In the genomic region with DNA sequence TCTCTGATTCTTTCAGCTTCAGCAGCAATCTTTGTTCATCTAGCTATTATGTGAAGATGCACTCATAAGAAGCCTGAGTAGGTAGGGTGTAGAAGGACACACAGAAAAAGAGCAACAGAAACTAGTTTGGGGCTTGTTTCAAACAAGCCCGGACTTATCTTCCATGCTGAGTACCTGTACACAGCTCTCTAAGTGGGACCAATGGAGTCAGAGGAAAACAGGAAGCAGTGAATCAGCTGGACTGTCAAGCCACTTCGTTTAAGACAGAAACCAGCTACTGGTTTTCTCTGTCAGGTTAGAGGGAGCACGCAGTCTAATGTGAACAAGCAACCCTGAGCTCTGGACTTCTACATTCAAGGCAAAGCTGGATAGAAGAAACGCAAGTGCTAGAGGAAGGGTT, we compare ENCODE assay signal across 8 cellular contexts. TPM values are rescaled to one million over a fixed set of nuclear protein-coding genes. Genes with fewer than 3 reads are reported as not detected.
DNase-seq lines count a peak whose midpoint lies in the region; ATAC-seq and TF ChIP-seq lines count a peak whose summit lies in the region.
"Had no signal": no experiment of that assay in that cellular context is flagged by ENCODE, and none has a peak within 500 bp of the region (broad histone marks: within the 10 kb centered on the region; RNA-seq: fewer than 3 reads in every experiment).

No MANE protein-coding gene starts in this region.

- peak; percentile 51 for ATAC-seq in GM18868 (IDR thresholded peaks at IDR 0.05; ENCODE audit: unreplicated experiment)
- peak; percentile 69 for ATAC-seq in HG02759 (IDR thresholded peaks at IDR 0.05; ENCODE audit: unreplicated experiment)
- ATAC-seq in activated T-helper 17 cell treated with anti-CD3 and anti-CD28 coated beads, Interleukin-2, amount 50 U/mL, for 72 hours (replicated peaks) = peak; percentile 60
- no peak for ATAC-seq in GM21529 (IDR thresholded peaks at IDR 0.05; ENCODE audit: unreplicated experiment)
- ATAC-seq: left ventricle myocardium superior had no signal

- H3K4me1 ChIP-seq in muscle layer of duodenum (ENCODE audit: control insufficient read depth in 1 of 2, insufficient read depth in 2 of 2, low read length in 2 of 2) = peaks cover 19 to 24% of the 10 kb centered on the region in 2 donors

- peaks cover 10% of the 10 kb centered on the region for H3K4me1 Mint-ChIP-seq in activated T-helper 17 cell treated with anti-CD3 and anti-CD28 coated beads, Interleukin-2, amount 50 U/mL, for 72 hours
- H3K4me1 Mint-ChIP-seq in glutamatergic neuron (ENCODE audit: low read depth, unreplicated experiment) = no peaks in the 10 kb centered on the region

- H3K9me3 ChIP-seq in muscle layer of duodenum (ENCODE audit: control insufficient read depth in 1 of 2, low read length in 2 of 2) = no peaks in the 10 kb centered on the region

- H3K4me3 ChIP-seq in muscle layer of duodenum (ENCODE audit: low read depth in 1 of 2, low read length in 2 of 2) = peak overlapping the region in 1 of 2 donors; percentile 40

- no peaks in the 10 kb centered on the region for H3K36me3 Mint-ChIP-seq in activated T-helper 17 cell treated with anti-CD3 and anti-CD28 coated beads, Interleukin-2, amount 50 U/mL, for 72 hours (ENCODE audit: low read depth)
- H3K36me3 Mint-ChIP-seq in glutamatergic neuron (ENCODE audit: unreplicated experiment) = no peaks in the 10 kb centered on the region

- H3K27me3 ChIP-seq in muscle layer of duodenum (ENCODE audit: low read depth, low read length) = no peaks in the 10 kb centered on the region

- DNase-seq in mucosa of gallbladder (ENCODE audit: low spot score) = no peak
- DNase-seq in glutamatergic neuron = no peak
- DNase-seq: left ventricle myocardium superior had no signal

- no peaks in the 10 kb centered on the region for H3K9me3 Mint-ChIP-seq in activated T-helper 17 cell treated with anti-CD3 and anti-CD28 coated beads, Interleukin-2, amount 50 U/mL, for 72 hours
- H3K9me3 Mint-ChIP-seq in glutamatergic neuron (ENCODE audit: unreplicated experiment) = no peaks in the 10 kb centered on the region

- H3K4me3 Mint-ChIP-seq in activated T-helper 17 cell treated with anti-CD3 and anti-CD28 coated beads, Interleukin-2, amount 50 U/mL, for 72 hours = peak overlapping the region; percentile 35
- H3K4me3 Mint-ChIP-seq in glutamatergic neuron (ENCODE audit: unreplicated experiment) = no peak overlapping the region

- H3K36me3 ChIP-seq in muscle layer of duodenum (ENCODE audit: control insufficient read depth in 1 of 2, insufficient read depth in 2 of 2, low read length in 2 of 2) = no peaks in the 10 kb centered on the region

- peak overlapping the region; percentile 49 for H3K27ac ChIP-seq in muscle layer of duodenum (ENCODE audit: low read length)

- peak overlapping the region; percentile 80 for H3K27ac Mint-ChIP-seq in activated T-helper 17 cell treated with anti-CD3 and anti-CD28 coated beads, Interleukin-2, amount 50 U/mL, for 72 hours
- no peak overlapping the region for H3K27ac Mint-ChIP-seq in glutamatergic neuron (ENCODE audit: unreplicated experiment)

- no peak for TF ChIP-seq CTCF in glutamatergic neuron (IDR thresholded peaks at IDR 0.05; ENCODE audit: partially characterized antibody, unreplicated experiment)

- H3K27me3 Mint-ChIP-seq in activated T-helper 17 cell treated with anti-CD3 and anti-CD28 coated beads, Interleukin-2, amount 50 U/mL, for 72 hours = no peaks in the 10 kb centered on the region
- H3K27me3 Mint-ChIP-seq in glutamatergic neuron (ENCODE audit: unreplicated experiment) = no peaks in the 10 kb centered on the region

RNA-seq across cellular contexts. Expression of a gene that starts 16.0 kb away (rescaled TPM):
- 1 to 10 TPM; 2.4 to 3.9 TPM for total RNA-seq in activated T-helper 17 cell treated with anti-CD3 and anti-CD28 coated beads, Interleukin-2, amount 50 U/mL, for 72 hours
- total RNA-seq in mucosa of gallbladder = 20.1 TPM
- total RNA-seq in glutamatergic neuron (ENCODE audit: unreplicated experiment) = 28.3 TPM
